In genomic region chrX:130902783-130903613, GRCh38 we compare ENCODE assay signal across 1 cellular context.
A peak's percentile ranks its signal among the peaks of the same experiment; 100 is the strongest.
TF ChIP-seq lines count a peak whose summit lies in the region.

A gene with protein sequence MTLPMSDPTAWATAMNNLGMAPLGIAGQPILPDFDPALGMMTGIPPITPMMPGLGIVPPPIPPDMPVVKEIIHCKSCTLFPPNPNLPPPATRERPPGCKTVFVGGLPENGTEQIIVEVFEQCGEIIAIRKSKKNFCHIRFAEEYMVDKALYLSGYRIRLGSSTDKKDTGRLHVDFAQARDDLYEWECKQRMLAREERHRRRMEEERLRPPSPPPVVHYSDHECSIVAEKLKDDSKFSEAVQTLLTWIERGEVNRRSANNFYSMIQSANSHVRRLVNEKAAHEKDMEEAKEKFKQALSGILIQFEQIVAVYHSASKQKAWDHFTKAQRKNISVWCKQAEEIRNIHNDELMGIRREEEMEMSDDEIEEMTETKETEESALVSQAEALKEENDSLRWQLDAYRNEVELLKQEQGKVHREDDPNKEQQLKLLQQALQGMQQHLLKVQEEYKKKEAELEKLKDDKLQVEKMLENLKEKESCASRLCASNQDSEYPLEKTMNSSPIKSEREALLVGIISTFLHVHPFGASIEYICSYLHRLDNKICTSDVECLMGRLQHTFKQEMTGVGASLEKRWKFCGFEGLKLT (minus strand): TSS chrX:130903209. CDS start chrX:130703216, 199,993 bp downstream.

TF ChIP-seq in HepG2, 621 proteins besides CTCF, POLR2A, EP300 and RAD21 (continued from another document and continues in another):
- TF ChIP-seq, protein P1, sequence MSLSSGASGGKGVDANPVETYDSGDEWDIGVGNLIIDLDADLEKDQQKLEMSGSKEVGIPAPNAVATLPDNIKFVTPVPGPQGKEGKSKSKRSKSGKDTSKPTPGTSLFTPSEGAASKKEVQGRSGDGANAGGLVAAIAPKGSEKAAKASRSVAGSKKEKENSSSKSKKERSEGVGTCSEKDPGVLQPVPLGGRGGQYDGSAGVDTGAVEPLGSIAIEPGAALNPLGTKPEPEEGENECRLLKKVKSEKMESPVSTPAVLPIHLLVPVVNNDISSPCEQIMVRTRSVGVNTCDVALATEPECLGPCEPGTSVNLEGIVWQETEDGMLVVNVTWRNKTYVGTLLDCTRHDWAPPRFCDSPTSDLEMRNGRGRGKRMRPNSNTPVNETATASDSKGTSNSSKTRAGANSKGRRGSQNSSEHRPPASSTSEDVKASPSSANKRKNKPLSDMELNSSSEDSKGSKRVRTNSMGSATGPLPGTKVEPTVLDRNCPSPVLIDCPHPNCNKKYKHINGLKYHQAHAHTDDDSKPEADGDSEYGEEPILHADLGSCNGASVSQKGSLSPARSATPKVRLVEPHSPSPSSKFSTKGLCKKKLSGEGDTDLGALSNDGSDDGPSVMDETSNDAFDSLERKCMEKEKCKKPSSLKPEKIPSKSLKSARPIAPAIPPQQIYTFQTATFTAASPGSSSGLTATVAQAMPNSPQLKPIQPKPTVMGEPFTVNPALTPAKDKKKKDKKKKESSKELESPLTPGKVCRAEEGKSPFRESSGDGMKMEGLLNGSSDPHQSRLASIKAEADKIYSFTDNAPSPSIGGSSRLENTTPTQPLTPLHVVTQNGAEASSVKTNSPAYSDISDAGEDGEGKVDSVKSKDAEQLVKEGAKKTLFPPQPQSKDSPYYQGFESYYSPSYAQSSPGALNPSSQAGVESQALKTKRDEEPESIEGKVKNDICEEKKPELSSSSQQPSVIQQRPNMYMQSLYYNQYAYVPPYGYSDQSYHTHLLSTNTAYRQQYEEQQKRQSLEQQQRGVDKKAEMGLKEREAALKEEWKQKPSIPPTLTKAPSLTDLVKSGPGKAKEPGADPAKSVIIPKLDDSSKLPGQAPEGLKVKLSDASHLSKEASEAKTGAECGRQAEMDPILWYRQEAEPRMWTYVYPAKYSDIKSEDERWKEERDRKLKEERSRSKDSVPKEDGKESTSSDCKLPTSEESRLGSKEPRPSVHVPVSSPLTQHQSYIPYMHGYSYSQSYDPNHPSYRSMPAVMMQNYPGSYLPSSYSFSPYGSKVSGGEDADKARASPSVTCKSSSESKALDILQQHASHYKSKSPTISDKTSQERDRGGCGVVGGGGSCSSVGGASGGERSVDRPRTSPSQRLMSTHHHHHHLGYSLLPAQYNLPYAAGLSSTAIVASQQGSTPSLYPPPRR (CRISPR knock-in tag; IDR thresholded peaks at IDR 0.05; ENCODE audit: borderline replicate concordance), result no peak
- no peak for TF ChIP-seq ZNF777 (CRISPR knock-in tag; IDR thresholded peaks at IDR 0.05)
- peak; percentile 43; the same call in 1 of the 2 replicates for TF ChIP-seq MYC (CRISPR knock-in tag; IDR thresholded peaks at IDR 0.05; ENCODE audit: borderline replicate concordance)
- TF ChIP-seq GABPB1 (CRISPR knock-in tag; IDR thresholded peaks at IDR 0.05), result peak; percentile 92
- TF ChIP-seq ZNF460 (CRISPR knock-in tag; IDR thresholded peaks at IDR 0.05; ENCODE audit: borderline replicate concordance), result no peak
- no peak for TF ChIP-seq RFXAP (CRISPR knock-in tag; IDR thresholded peaks at IDR 0.05; ENCODE audit: borderline replicate concordance)
- no peak for TF ChIP-seq ZHX1 (CRISPR knock-in tag; IDR thresholded peaks at IDR 0.05; ENCODE audit: low read depth)
- TF ChIP-seq ERF (CRISPR knock-in tag; IDR thresholded peaks at IDR 0.05), result peak; percentile 41; the same call in 1 of the 2 replicates
- TF ChIP-seq SOX13 (IDR thresholded peaks at IDR 0.05), result no peak
- TF ChIP-seq SOX13 (CRISPR knock-in tag; conservative IDR thresholded peaks at IDR 0.05 in 1 of 2, IDR thresholded peaks at IDR 0.05 in 1 of 2), result peak in 1 of 2 experiments; percentile 11; a peak in 1 of 4 replicates
- TF ChIP-seq SIX1 (CRISPR knock-in tag; IDR thresholded peaks at IDR 0.05; ENCODE audit: borderline replicate concordance), result no peak
- TF ChIP-seq SALL2 (CRISPR knock-in tag; IDR thresholded peaks at IDR 0.05), result no peak
- TF ChIP-seq KMT2B (CRISPR knock-in tag; IDR thresholded peaks at IDR 0.05), result no peak
- TF ChIP-seq, protein P2, sequence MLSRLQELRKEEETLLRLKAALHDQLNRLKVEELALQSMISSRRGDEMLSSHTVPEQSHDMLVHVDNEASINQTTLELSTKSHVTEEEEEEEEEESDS (CRISPR knock-in tag; IDR thresholded peaks at IDR 0.05; ENCODE audit: borderline replicate concordance), result no peak
- TF ChIP-seq TOE1 (CRISPR knock-in tag; IDR thresholded peaks at IDR 0.05), result no peak
- TF ChIP-seq ZFP90 (CRISPR knock-in tag; IDR thresholded peaks at IDR 0.05; ENCODE audit: borderline replicate concordance), result no peak
- no peak for TF ChIP-seq ZNF432 (CRISPR knock-in tag; IDR thresholded peaks at IDR 0.05; ENCODE audit: borderline replicate concordance)
- TF ChIP-seq GATAD1 (CRISPR knock-in tag; IDR thresholded peaks at IDR 0.05), result peak; percentile 77
- TF ChIP-seq, protein P3, sequence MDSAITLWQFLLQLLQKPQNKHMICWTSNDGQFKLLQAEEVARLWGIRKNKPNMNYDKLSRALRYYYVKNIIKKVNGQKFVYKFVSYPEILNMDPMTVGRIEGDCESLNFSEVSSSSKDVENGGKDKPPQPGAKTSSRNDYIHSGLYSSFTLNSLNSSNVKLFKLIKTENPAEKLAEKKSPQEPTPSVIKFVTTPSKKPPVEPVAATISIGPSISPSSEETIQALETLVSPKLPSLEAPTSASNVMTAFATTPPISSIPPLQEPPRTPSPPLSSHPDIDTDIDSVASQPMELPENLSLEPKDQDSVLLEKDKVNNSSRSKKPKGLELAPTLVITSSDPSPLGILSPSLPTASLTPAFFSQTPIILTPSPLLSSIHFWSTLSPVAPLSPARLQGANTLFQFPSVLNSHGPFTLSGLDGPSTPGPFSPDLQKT (CRISPR knock-in tag; IDR thresholded peaks at IDR 0.05; ENCODE audit: borderline replicate concordance), result no peak
- TF ChIP-seq SRSF1 (optimal IDR thresholded peaks at IDR 0.05; ENCODE audit: low read depth, low read length), result no peak
- peak; percentile 83; the same call in 1 of the 2 replicates for TF ChIP-seq FOXK1 (CRISPR knock-in tag; IDR thresholded peaks at IDR 0.05; ENCODE audit: borderline replicate concordance, low read depth)
- TF ChIP-seq ZKSCAN8 (CRISPR knock-in tag; IDR thresholded peaks at IDR 0.05; ENCODE audit: borderline replicate concordance), result no peak
- TF ChIP-seq RARG (CRISPR knock-in tag; IDR thresholded peaks at IDR 0.05; ENCODE audit: low read depth), result no peak
- TF ChIP-seq E2F5 (CRISPR knock-in tag; conservative IDR thresholded peaks at IDR 0.05), result no peak
- TF ChIP-seq, protein P4, sequence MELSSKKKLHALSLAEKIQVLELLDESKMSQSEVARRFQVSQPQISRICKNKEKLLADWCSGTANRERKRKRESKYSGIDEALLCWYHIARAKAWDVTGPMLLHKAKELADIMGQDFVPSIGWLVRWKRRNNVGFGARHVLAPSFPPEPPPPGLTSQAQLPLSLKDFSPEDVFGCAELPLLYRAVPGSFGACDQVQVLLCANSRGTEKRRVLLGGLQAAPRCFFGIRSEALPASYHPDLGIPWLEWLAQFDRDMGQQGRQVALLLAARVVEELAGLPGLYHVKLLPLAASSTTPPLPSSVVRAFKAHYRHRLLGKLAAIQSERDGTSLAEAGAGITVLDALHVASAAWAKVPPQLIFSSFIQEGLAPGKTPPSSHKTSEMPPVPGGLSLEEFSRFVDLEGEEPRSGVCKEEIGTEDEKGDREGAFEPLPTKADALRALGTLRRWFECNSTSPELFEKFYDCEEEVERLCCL (CRISPR knock-in tag; IDR thresholded peaks at IDR 0.05; ENCODE audit: borderline replicate concordance), result no peak
- TF ChIP-seq MZF1 (CRISPR knock-in tag; IDR thresholded peaks at IDR 0.05; ENCODE audit: borderline replicate concordance), result no peak
- TF ChIP-seq RCOR2 (CRISPR knock-in tag; IDR thresholded peaks at IDR 0.05), result no peak
- no peak for TF ChIP-seq ZNF230 (CRISPR knock-in tag; IDR thresholded peaks at IDR 0.05)
- TF ChIP-seq MTF2 (CRISPR knock-in tag; IDR thresholded peaks at IDR 0.05; ENCODE audit: borderline replicate concordance), result no peak
- no peak for TF ChIP-seq REL (CRISPR knock-in tag; conservative IDR thresholded peaks at IDR 0.05)
- TF ChIP-seq HDAC1 (CRISPR knock-in tag; IDR thresholded peaks at IDR 0.05), result peak; percentile 23; the same call in 1 of the 2 replicates
- TF ChIP-seq DMTF1 (CRISPR knock-in tag; IDR thresholded peaks at IDR 0.05), result no peak
- no peak for TF ChIP-seq ZEB1 (IDR thresholded peaks at IDR 0.05; ENCODE audit: insufficient replicate concordance, low read depth)
- TF ChIP-seq PRDM15 (CRISPR knock-in tag; IDR thresholded peaks at IDR 0.05), result no peak
- no peak for TF ChIP-seq KDM4B (CRISPR knock-in tag; IDR thresholded peaks at IDR 0.05)
- no peak for TF ChIP-seq NFIC (IDR thresholded peaks at IDR 0.05; ENCODE audit: low read length)
- no peak for TF ChIP-seq FOXO1 (CRISPR knock-in tag; IDR thresholded peaks at IDR 0.05)
- no peak for TF ChIP-seq PLRG1 (conservative IDR thresholded peaks at IDR 0.05)
